8 cellular contexts compared by ENCODE assay signal in the genomic region with DNA sequence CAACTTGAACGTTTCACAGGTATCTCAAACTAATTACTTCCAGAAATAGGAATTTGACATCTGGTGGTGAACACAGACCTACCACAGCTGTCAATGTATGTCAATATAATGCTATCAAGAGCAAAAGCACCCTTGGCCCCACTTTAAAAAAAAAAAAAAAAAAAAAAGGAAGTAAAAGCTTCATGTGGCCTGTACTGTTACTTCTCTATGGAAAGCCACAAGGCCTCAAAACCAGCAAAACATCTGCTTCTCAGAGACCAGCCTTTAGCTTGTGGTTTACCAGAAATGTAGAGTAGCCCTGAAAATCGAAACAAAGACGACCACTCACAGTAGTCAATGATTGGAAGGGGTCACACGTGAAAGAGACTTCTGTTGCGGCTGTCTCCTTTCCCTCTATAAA.
A peak's percentile ranks its signal among the peaks of the same experiment; 100 is the strongest.
DNase-seq lines count a peak whose midpoint lies in the region; ATAC-seq and FAIRE-seq lines count a peak whose summit lies in the region.

No MANE protein-coding gene starts in this region.

- H3K4me1 Mint-ChIP-seq in CD4-positive, CD25-positive, alpha-beta regulatory T cell: peaks cover 40 to 81% (median 63%) of the 10 kb centered on the region in 4 donors
- H3K4me1 Mint-ChIP-seq in activated T-helper 2 cell treated with anti-CD3 and anti-CD28 coated beads, Interferon-gamma antibody, Interleukin-2, Interleukin-4, amounts not matched to agents 10 μg/mL and 5 μg/mL and 100 μg/mL, durations not matched to agents 14 hours and 24 hours and 36 hours (ENCODE audit: low read depth): peaks cover 77% of the 10 kb centered on the region

- intact Hi-C loops in activated T-helper 2 cell treated with anti-CD3 and anti-CD28 coated beads, Interferon-gamma antibody, Interleukin-2, Interleukin-4, amounts not matched to agents 10 μg/mL and 5 μg/mL and 100 μg/mL, durations not matched to agents 14 hours and 24 hours and 36 hours (cut with micrococcal nuclease): no loop called here

- no peaks in the 10 kb centered on the region for H3K9me3 Mint-ChIP-seq in CD4-positive, CD25-positive, alpha-beta regulatory T cell
- H3K9me3 Mint-ChIP-seq in activated T-helper 2 cell treated with anti-CD3 and anti-CD28 coated beads, Interferon-gamma antibody, Interleukin-2, Interleukin-4, amounts not matched to agents 10 μg/mL and 5 μg/mL and 100 μg/mL, durations not matched to agents 14 hours and 24 hours and 36 hours: peaks cover 4% of the 10 kb centered on the region

- H3K9me3 ChIP-seq in CD4-positive, CD25-positive, alpha-beta regulatory T cell (ENCODE audit: control insufficient read depth in 2 of 2, low read length in 2 of 2): no peaks in the 10 kb centered on the region
- H3K9me3 ChIP-seq in small intestine (ENCODE audit: control insufficient read depth, low read depth): no peaks in the 10 kb centered on the region

- peaks cover 6% of the 10 kb centered on the region for H3K36me3 Mint-ChIP-seq in CD4-positive, CD25-positive, alpha-beta regulatory T cell
- H3K36me3 Mint-ChIP-seq in activated T-helper 2 cell treated with anti-CD3 and anti-CD28 coated beads, Interferon-gamma antibody, Interleukin-2, Interleukin-4, amounts not matched to agents 10 μg/mL and 5 μg/mL and 100 μg/mL, durations not matched to agents 14 hours and 24 hours and 36 hours (ENCODE audit: low read depth): peaks cover 41% of the 10 kb centered on the region

- H3K4me3 ChIP-seq in CD4-positive, CD25-positive, alpha-beta regulatory T cell (ENCODE audit: low read depth, low read length): peak overlapping the region; percentile 57
- H3K4me3 ChIP-seq in small intestine (ENCODE audit: low read depth in 1 of 2, low read length in 2 of 2): no peak overlapping the region

- H3K36me3 ChIP-seq in CD4-positive, CD25-positive, alpha-beta regulatory T cell (ENCODE audit: control insufficient read depth, insufficient read depth, low read length): no peaks in the 10 kb centered on the region
- H3K36me3 ChIP-seq in small intestine (ENCODE audit: control insufficient read depth in 2 of 2, insufficient read depth in 2 of 2, low read length in 2 of 2): no peaks in the 10 kb centered on the region

- H3K4me3 Mint-ChIP-seq in CD4-positive, CD25-positive, alpha-beta regulatory T cell: peak overlapping the region; percentile 30 to 86 (median 63)
- peak overlapping the region; percentile 56 for H3K4me3 Mint-ChIP-seq in activated T-helper 2 cell treated with anti-CD3 and anti-CD28 coated beads, Interferon-gamma antibody, Interleukin-2, Interleukin-4, amounts not matched to agents 10 μg/mL and 5 μg/mL and 100 μg/mL, durations not matched to agents 14 hours and 24 hours and 36 hours (ENCODE audit: low read depth)

- WGBS in small intestine, 3 donors: 59 to 72% (median 60%) methylated on average over 5 of the region's 5 CpGs

- peak; percentile 15 to 37 for ATAC-seq in CD4-positive, CD25-positive, alpha-beta regulatory T cell (ENCODE audit: low read depth in 2 of 2)
- ATAC-seq in GM19372 (IDR thresholded peaks at IDR 0.05; ENCODE audit: low read depth, unreplicated experiment) (peak; percentile 63), HG03460 (IDR thresholded peaks at IDR 0.05; ENCODE audit: unreplicated experiment) (peak; percentile 61)

- H3K27ac ChIP-seq in CD4-positive, CD25-positive, alpha-beta regulatory T cell (ENCODE audit: insufficient read depth, low read length, poor library complexity, severe bottlenecking): peak overlapping the region; percentile 74
- H3K27ac ChIP-seq in small intestine (ENCODE audit: low read depth in 1 of 2, low read length in 1 of 2): peak overlapping the region in 1 of 2 donors; percentile 17

- no peaks in the 10 kb centered on the region for H3K27me3 Mint-ChIP-seq in CD4-positive, CD25-positive, alpha-beta regulatory T cell
- no peaks in the 10 kb centered on the region for H3K27me3 Mint-ChIP-seq in activated T-helper 2 cell treated with anti-CD3 and anti-CD28 coated beads, Interferon-gamma antibody, Interleukin-2, Interleukin-4, amounts not matched to agents 10 μg/mL and 5 μg/mL and 100 μg/mL, durations not matched to agents 14 hours and 24 hours and 36 hours (ENCODE audit: low read depth)

- no peaks in the 10 kb centered on the region for H3K27me3 ChIP-seq in CD4-positive, CD25-positive, alpha-beta regulatory T cell (ENCODE audit: control insufficient read depth, insufficient read depth, low read length)
- no peaks in the 10 kb centered on the region for H3K27me3 ChIP-seq in small intestine (ENCODE audit: control insufficient read depth in 2 of 2, insufficient read depth in 2 of 2, low read length in 2 of 2)

- DNase-seq in CD4-positive, CD25-positive, alpha-beta regulatory T cell: peak in 2 of 3 donors; percentile 54 to 79
- peak; percentile 30 for DNase-seq in activated T-helper 2 cell treated with anti-CD3 and anti-CD28 coated beads, Interferon-gamma antibody, Interleukin-2, Interleukin-4, amounts not matched to agents 10 μg/mL and 5 μg/mL and 100 μg/mL, durations not matched to agents 14 hours and 24 hours and 36 hours (ENCODE audit: low spot score)
- DNase-seq in small intestine: peak; percentile 50
- DNase-seq in NCI-H2227 (lab: John Stamatoyannopoulos, UW; ENCODE audit: unreplicated experiment): no peak
- no peak for DNase-seq in NCI-H1417 treated with DMSO at 0.1 percent for 48 hours (lab: John Stamatoyannopoulos, UW)
- DNase-seq in stimulated activated CD4-positive, alpha-beta T cell treated with anti-CD3 and anti-CD28 coated beads, Interleukin-1b, Interleukin-23, amount 100 ng/mL, for 48 hours: no peak

- no peak for FAIRE-seq in small intestine (lab: Jason Lieb, UNC)

- peaks cover 65% of the 10 kb centered on the region for H3K4me1 ChIP-seq in CD4-positive, CD25-positive, alpha-beta regulatory T cell (ENCODE audit: control insufficient read depth, insufficient read depth, low read length, poor library complexity, severe bottlenecking)
- peaks cover 0 to 4% of the 10 kb centered on the region in 2 donors for H3K4me1 ChIP-seq in small intestine (ENCODE audit: control insufficient read depth in 2 of 2, insufficient read depth in 1 of 2, low read depth in 1 of 2, low read length in 1 of 2)

- peak overlapping the region; percentile 83 to 97 (median 90) for H3K27ac Mint-ChIP-seq in CD4-positive, CD25-positive, alpha-beta regulatory T cell
- H3K27ac Mint-ChIP-seq in activated T-helper 2 cell treated with anti-CD3 and anti-CD28 coated beads, Interferon-gamma antibody, Interleukin-2, Interleukin-4, amounts not matched to agents 10 μg/mL and 5 μg/mL and 100 μg/mL, durations not matched to agents 14 hours and 24 hours and 36 hours: peak overlapping the region; percentile 59

Comparison
In these comparisons a context has a peak if more than half of its experiments do, and no peak if none do; other contexts are left out.
1. DNase-seq: peak in CD4-positive, CD25-positive, alpha-beta regulatory T cell (2 of 3), activated T-helper 2 cell treated with anti-CD3 and anti-CD28 coated beads, Interferon-gamma antibody, Interleukin-2, Interleukin-4, amounts not matched to agents 10 μg/mL and 5 μg/mL and 100 μg/mL, durations not matched to agents 14 hours and 24 hours and 36 hours (single experiment) and small intestine (single experiment); none in NCI-H2227 (single experiment), NCI-H1417 treated with DMSO at 0.1 percent for 48 hours (single experiment) and stimulated activated CD4-positive, alpha-beta T cell treated with anti-CD3 and anti-CD28 coated beads, Interleukin-1b, Interleukin-23, amount 100 ng/mL, for 48 hours (single experiment).
2. Peak in every context shown above with its lines, with median percentiles within 50 percentile points of each other: ATAC-seq.